16 cellular contexts compared by ENCODE assay signal in genomic region chr12:117980621-117981020, GRCh38. TPM values are rescaled to one million over a fixed set of nuclear protein-coding genes. Genes with fewer than 3 reads are reported as not detected.
"Had no signal": no experiment of that assay in that cellular context is flagged by ENCODE, and none has a peak within 500 bp of the region (broad histone marks: within the 10 kb centered on the region; RNA-seq: fewer than 3 reads in every experiment).

No MANE protein-coding gene starts in this region.

- H3K36me3 Mint-ChIP-seq: activated CD8-positive, alpha-beta memory T cell treated with anti-CD3 and anti-CD28 coated beads, Interleukin-2, amount 10 ng/mL, durations not matched to agents 7 days and 5 days; naive thymus-derived CD4-positive, alpha-beta T cell; stimulated activated memory B cell treated with anti-CD40 and anti-IgM and Interleukin-4, amounts not matched to agents 10 μg/mL and 1 μg/mL and 100 μg/mL, for 72 hours had no signal

- H3K36me3 ChIP-seq: adrenal gland, left lung, tibial artery, WERI-Rb-1 had no signal

- H3K27ac Mint-ChIP-seq: activated CD8-positive, alpha-beta memory T cell treated with anti-CD3 and anti-CD28 coated beads, Interleukin-2, amount 10 ng/mL, durations not matched to agents 7 days and 5 days; naive thymus-derived CD4-positive, alpha-beta T cell; stimulated activated memory B cell treated with anti-CD40 and anti-IgM and Interleukin-4, amounts not matched to agents 10 μg/mL and 1 μg/mL and 100 μg/mL, for 72 hours had no signal

- H3K4me1 Mint-ChIP-seq: activated CD8-positive, alpha-beta memory T cell treated with anti-CD3 and anti-CD28 coated beads, Interleukin-2, amount 10 ng/mL, durations not matched to agents 7 days and 5 days; naive thymus-derived CD4-positive, alpha-beta T cell; stimulated activated memory B cell treated with anti-CD40 and anti-IgM and Interleukin-4, amounts not matched to agents 10 μg/mL and 1 μg/mL and 100 μg/mL, for 72 hours had no signal

- H3K27me3 ChIP-seq: adrenal gland, foreskin keratinocyte had no signal

- H3K9me3 ChIP-seq: adrenal gland, left lung, mucosa of descending colon, tibial artery had no signal

- ATAC-seq: activated CD8-positive, alpha-beta memory T cell treated with anti-CD3 and anti-CD28 coated beads, Interleukin-2, amount 10 ng/mL, durations not matched to agents 7 days and 5 days; foreskin keratinocyte; left lung; mucosa of descending colon; naive thymus-derived CD4-positive, alpha-beta T cell; stimulated activated memory B cell treated with anti-CD40 and anti-IgM and Interleukin-4, amounts not matched to agents 10 μg/mL and 1 μg/mL and 100 μg/mL, for 72 hours had no signal

- DNase-seq: activated CD4-positive, alpha-beta T cell treated with anti-CD3 and anti-CD28 coated beads, Interleukin-2, amount 50 U/mL, for 48 hours; activated CD8-positive, alpha-beta memory T cell treated with anti-CD3 and anti-CD28 coated beads, Interleukin-2, amount 10 ng/mL, durations not matched to agents 7 days and 5 days; activated naive CD4-positive, alpha-beta T cell treated with anti-CD3 and anti-CD28 coated beads, Interleukin-2, amount 50 U/mL, for 16 hours; activated T-cell treated with anti-CD3 and anti-CD28 coated beads, Interleukin-2, amount 50 U/mL, for 1 hour; adrenal gland; foreskin keratinocyte; glutamatergic neuron; hypothalamus; kidney; left lung; mucosa of descending colon; naive thymus-derived CD4-positive, alpha-beta T cell; tibial artery; WERI-Rb-1 had no signal

- H3K9me3 Mint-ChIP-seq: stimulated activated memory B cell treated with anti-CD40 and anti-IgM and Interleukin-4, amounts not matched to agents 10 μg/mL and 1 μg/mL and 100 μg/mL, for 72 hours had no signal

- H3K4me3 Mint-ChIP-seq: activated CD8-positive, alpha-beta memory T cell treated with anti-CD3 and anti-CD28 coated beads, Interleukin-2, amount 10 ng/mL, durations not matched to agents 7 days and 5 days; naive thymus-derived CD4-positive, alpha-beta T cell; stimulated activated memory B cell treated with anti-CD40 and anti-IgM and Interleukin-4, amounts not matched to agents 10 μg/mL and 1 μg/mL and 100 μg/mL, for 72 hours had no signal

- H3K4me1 ChIP-seq: adrenal gland, foreskin keratinocyte, left lung, tibial artery had no signal

- H3K27ac ChIP-seq: adrenal gland, foreskin keratinocyte, left lung, tibial artery, WERI-Rb-1 had no signal

- H3K4me3 ChIP-seq: adrenal gland, left lung, mucosa of descending colon, tibial artery had no signal

RNA-seq across cellular contexts. Expression of gene KSR2, which starts 11.8 kb away (rescaled TPM):
- total RNA-seq: activated CD8-positive, alpha-beta memory T cell treated with anti-CD3 and anti-CD28 coated beads, Interleukin-2, amount 10 ng/mL, durations not matched to agents 7 days and 5 days; chondrocyte had no signal
